In genomic region chr7:79317728-79318127, GRCh38 we compare ENCODE assay signal across 11 cellular contexts.
DNase-seq lines count a peak whose midpoint lies in the region; ATAC-seq and TF ChIP-seq lines count a peak whose summit lies in the region.
"Had no signal": no experiment of that assay in that cellular context is flagged by ENCODE, and none has a peak within 500 bp of the region (broad histone marks: within the 10 kb centered on the region; RNA-seq: fewer than 3 reads in every experiment).

No MANE protein-coding gene starts in this region.

- H2AFZ ChIP-seq in HCT116 (ENCODE audit: low read depth, low read length, poor library complexity, severe bottlenecking) = peak overlapping the region; percentile 81

- peak overlapping the region; percentile 59 for H3K4me2 ChIP-seq in HCT116 (ENCODE audit: low read length)

- intact Hi-C loops in HCT116 (cut with micrococcal nuclease) = no loop called here

- no peaks in the 10 kb centered on the region for H3K9me3 ChIP-seq in HCT116 (ENCODE audit: control insufficient read depth in 1 of 2, insufficient read depth in 1 of 2, low read depth in 1 of 2, low read length in 2 of 2)
- no peaks in the 10 kb centered on the region for H3K9me3 ChIP-seq in iPS-20b (ENCODE audit: insufficient read depth, low read depth, low read length)

- H3K9ac ChIP-seq in HCT116 (ENCODE audit: low read length) = no peak overlapping the region
- no peak overlapping the region for H3K9ac ChIP-seq in iPS-20b (ENCODE audit: low read depth, low read length)

- no peak overlapping the region for H3K4me3 Mint-ChIP-seq in WTC11
- H3K4me3 Mint-ChIP-seq: activated CD8-positive, alpha-beta T cell treated with anti-CD3 and anti-CD28 coated beads for 36 hours had no signal

- H3K9me2 ChIP-seq in HCT116 (ENCODE audit: insufficient read depth) = no peaks in the 10 kb centered on the region

- CTCF ChIA-PET in HCT116 (lab: Charles Lee) = interaction anchor here (1.6 kb wide), 1 partner anchor 19 kb away, joined by 5 read pairs; no protein-coding TSS in a partner anchor
- CTCF ChIA-PET in WTC11 (lab: Charles Lee) = interaction anchor here (1.8 kb wide), 1 partner anchor 19 kb away, joined by 6 read pairs; no protein-coding TSS in a partner anchor

- H3K27me3 ChIP-seq in HCT116 (ENCODE audit: insufficient read depth, low read length) (no peaks in the 10 kb centered on the region), iPS-20b (ENCODE audit: insufficient read depth, low read length) (no peaks in the 10 kb centered on the region)

- H3K27ac Mint-ChIP-seq in WTC11 = peak overlapping the region; percentile 86
- H3K27ac Mint-ChIP-seq: activated CD8-positive, alpha-beta T cell treated with anti-CD3 and anti-CD28 coated beads for 36 hours had no signal

- TF ChIP-seq POLR2A in HCT116 (IDR thresholded peaks at IDR 0.05; ENCODE audit: borderline replicate concordance, extremely low read depth, insufficient read depth, insufficient read length) = no peak

- POLR2A ChIA-PET in HCT116 (lab: Charles Lee) (no interaction called here), WTC11 (lab: Charles Lee) (no interaction called here)

- H3K4me1 Mint-ChIP-seq in WTC11 = peaks cover 11% of the 10 kb centered on the region

- TF ChIP-seq CTCF in HCT116 (IDR thresholded peaks at IDR 0.05 in 2 of 3, conservative IDR thresholded peaks at IDR 0.05 in 1 of 3; ENCODE audit: borderline replicate concordance in 1 of 3, insufficient read depth in 1 of 3, low read depth in 2 of 3, low read length in 2 of 3) (no peak), WTC11 (IDR thresholded peaks at IDR 0.05) (no peak)

- BruUV-seq in HCT116 (replicated peaks; lab: Mats Ljungman, UMichigan) = no TSS peak

- H3K9me3 Mint-ChIP-seq in WTC11 = no peaks in the 10 kb centered on the region
- H3K9me3 Mint-ChIP-seq: activated CD8-positive, alpha-beta T cell treated with anti-CD3 and anti-CD28 coated beads for 36 hours had no signal

- no peaks in the 10 kb centered on the region for H3K79me2 ChIP-seq in HCT116 (ENCODE audit: insufficient read depth, low read length)

- peaks cover 4 to 13% of the 10 kb centered on the region in 2 experiments; a peak in 3 of 4 replicates for H3K4me1 ChIP-seq in HCT116 (ENCODE audit: control insufficient read depth in 1 of 2, insufficient read depth in 2 of 2, low read length in 2 of 2)
- peaks cover 13% of the 10 kb centered on the region for H3K4me1 ChIP-seq in iPS-20b (ENCODE audit: insufficient read depth, low read length)

- H3K36me3 ChIP-seq in HCT116 (ENCODE audit: control insufficient read depth in 1 of 2, insufficient read depth in 2 of 2, low read length in 2 of 2) (no peaks in the 10 kb centered on the region), iPS-20b (ENCODE audit: insufficient read depth, low read depth, low read length) (no peaks in the 10 kb centered on the region)

- ATAC-seq in HCT116 = peak; percentile 85
- ATAC-seq in WTC11 = peak; percentile 97
- no peak for ATAC-seq in GM21381 (IDR thresholded peaks at IDR 0.05; ENCODE audit: unreplicated experiment)
- ATAC-seq: activated CD8-positive, alpha-beta T cell treated with anti-CD3 and anti-CD28 coated beads for 36 hours had no signal

- DNase-seq in ACHN (peak; percentile 86), HCT116 (ENCODE audit: low read depth, low spot score) (peak; percentile 51), WTC11 (ENCODE audit: low spot score) (no peak), NCI-H128 (lab: John Stamatoyannopoulos, UW; ENCODE audit: unreplicated experiment) (no peak), mesenteric fat pad (ENCODE audit: low spot score) (no peak)
- no peak for DNase-seq in activated naive CD4-positive, alpha-beta T cell (lab: John Stamatoyannopoulos, UW)
- DNase-seq: activated CD8-positive, alpha-beta T cell treated with anti-CD3 and anti-CD28 coated beads for 36 hours; DMS79; NCI-H524 had no signal

- H3K4me3 ChIP-seq in HCT116 (replicated peaks in 1 of 2; ENCODE audit: low read depth in 1 of 2, low read length in 2 of 2) (peak overlapping the region in 1 of 2 experiments; percentile 24; a peak in 1 of 4 replicates), iPS-20b (ENCODE audit: low read length) (peak overlapping the region; percentile 38)

- H3K36me3 Mint-ChIP-seq in WTC11 = no peaks in the 10 kb centered on the region

- H4K20me1 ChIP-seq in HCT116 (ENCODE audit: insufficient read depth) = no peaks in the 10 kb centered on the region

- no peaks in the 10 kb centered on the region for H3K27me3 Mint-ChIP-seq in WTC11 (ENCODE audit: low read depth)
- H3K27me3 Mint-ChIP-seq: activated CD8-positive, alpha-beta T cell treated with anti-CD3 and anti-CD28 coated beads for 36 hours had no signal

- H3K27ac ChIP-seq in HCT116 (ENCODE audit: low read depth, low read length) (no peak overlapping the region), iPS-20b (ENCODE audit: low read length) (peak overlapping the region; percentile 42)

- in situ Hi-C loops in ACHN (cut with HindIII; ENCODE audit: low pct_ligation_motif_present, low pct_unique_long_range_greater_than_20kb, low sequenced_read_pairs) = no loop called here

- TF ChIP-seq RAD21 in HCT116 (IDR thresholded peaks at IDR 0.05; ENCODE audit: low read depth) = no peak

- RAD21 ChIA-PET in HCT116 (lab: Charles Lee; ENCODE audit: low non-redundant PET in 1 of 2, low total read pairs in 2 of 2, uncharacterized antibody in 2 of 2, unreplicated experiment in 2 of 2) = no interaction called here

TF ChIP-seq in HCT116, 20 proteins besides CTCF, POLR2A, EP300 and RAD21 (continues in another document):
- TF ChIP-seq SP1 (IDR thresholded peaks at IDR 0.05; ENCODE audit: low read depth) (peak; percentile 56; the same call in 1 of the 2 replicates), CBX3 (IDR thresholded peaks at IDR 0.05; ENCODE audit: low read depth) (peak; percentile 30; the same call in 1 of the 2 replicates), SIN3A (IDR thresholded peaks at IDR 0.05; ENCODE audit: low read depth) (peak; percentile 4; the same call in 1 of the 2 replicates), JUND (IDR thresholded peaks at IDR 0.05) (peak; percentile 81), ELF1 (IDR thresholded peaks at IDR 0.05; ENCODE audit: borderline replicate concordance, low read depth) (no peak), SRF (IDR thresholded peaks at IDR 0.05; ENCODE audit: low read depth) (no peak)
- TF ChIP-seq, protein P1, sequence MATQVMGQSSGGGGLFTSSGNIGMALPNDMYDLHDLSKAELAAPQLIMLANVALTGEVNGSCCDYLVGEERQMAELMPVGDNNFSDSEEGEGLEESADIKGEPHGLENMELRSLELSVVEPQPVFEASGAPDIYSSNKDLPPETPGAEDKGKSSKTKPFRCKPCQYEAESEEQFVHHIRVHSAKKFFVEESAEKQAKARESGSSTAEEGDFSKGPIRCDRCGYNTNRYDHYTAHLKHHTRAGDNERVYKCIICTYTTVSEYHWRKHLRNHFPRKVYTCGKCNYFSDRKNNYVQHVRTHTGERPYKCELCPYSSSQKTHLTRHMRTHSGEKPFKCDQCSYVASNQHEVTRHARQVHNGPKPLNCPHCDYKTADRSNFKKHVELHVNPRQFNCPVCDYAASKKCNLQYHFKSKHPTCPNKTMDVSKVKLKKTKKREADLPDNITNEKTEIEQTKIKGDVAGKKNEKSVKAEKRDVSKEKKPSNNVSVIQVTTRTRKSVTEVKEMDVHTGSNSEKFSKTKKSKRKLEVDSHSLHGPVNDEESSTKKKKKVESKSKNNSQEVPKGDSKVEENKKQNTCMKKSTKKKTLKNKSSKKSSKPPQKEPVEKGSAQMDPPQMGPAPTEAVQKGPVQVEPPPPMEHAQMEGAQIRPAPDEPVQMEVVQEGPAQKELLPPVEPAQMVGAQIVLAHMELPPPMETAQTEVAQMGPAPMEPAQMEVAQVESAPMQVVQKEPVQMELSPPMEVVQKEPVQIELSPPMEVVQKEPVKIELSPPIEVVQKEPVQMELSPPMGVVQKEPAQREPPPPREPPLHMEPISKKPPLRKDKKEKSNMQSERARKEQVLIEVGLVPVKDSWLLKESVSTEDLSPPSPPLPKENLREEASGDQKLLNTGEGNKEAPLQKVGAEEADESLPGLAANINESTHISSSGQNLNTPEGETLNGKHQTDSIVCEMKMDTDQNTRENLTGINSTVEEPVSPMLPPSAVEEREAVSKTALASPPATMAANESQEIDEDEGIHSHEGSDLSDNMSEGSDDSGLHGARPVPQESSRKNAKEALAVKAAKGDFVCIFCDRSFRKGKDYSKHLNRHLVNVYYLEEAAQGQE (IDR thresholded peaks at IDR 0.05; ENCODE audit: low read depth) = no peak

TF ChIP-seq in WTC11, 78 proteins besides CTCF, POLR2A, EP300 and RAD21:
- TF ChIP-seq NFE2L1 (CRISPR knock-in tag; IDR thresholded peaks at IDR 0.05) = no peak

Comparison
In these comparisons a context has a peak if more than half of its experiments do, and no peak if none do; other contexts are left out.
1. DNase-seq: peak in ACHN (single experiment) and HCT116 (single experiment); none in WTC11 (single experiment), activated naive CD4-positive, alpha-beta T cell (0 of 4), NCI-H128 (single experiment) and mesenteric fat pad (single experiment).